ENCODE assay signal across 11 cellular contexts in the genomic region with DNA sequence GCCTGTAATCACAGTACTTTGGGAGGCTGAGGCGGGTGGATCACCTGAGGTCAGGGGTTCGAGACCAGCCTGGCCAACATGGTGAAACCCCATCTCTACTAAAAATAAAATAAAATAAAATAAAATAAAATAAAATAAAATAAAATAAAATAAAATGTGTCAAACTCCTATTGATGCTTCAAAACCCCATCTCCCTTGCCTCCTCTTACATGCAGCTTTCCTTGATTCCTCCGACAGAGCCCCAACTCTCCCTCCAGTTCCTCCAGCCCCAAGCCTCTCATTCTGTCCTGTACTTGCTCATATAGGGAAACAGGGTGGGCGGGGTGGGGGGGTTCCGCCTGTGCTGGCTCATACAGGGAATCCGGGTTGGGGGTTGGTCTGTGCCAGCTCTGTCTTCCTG. TPM values are rescaled to one million over a fixed set of nuclear protein-coding genes. Genes with fewer than 3 reads are reported as not detected.
DNase-seq lines count a peak whose midpoint lies in the region; ATAC-seq, FAIRE-seq and TF ChIP-seq lines count a peak whose summit lies in the region.
"Not testable (repeated sequence)": the region's sequence is repeated elsewhere in the genome, so short reads cannot be mapped to it uniquely, and the experiment has no call there.
"Had no signal": no experiment of that assay in that cellular context is flagged by ENCODE, and none has a peak within 500 bp of the region (broad histone marks: within the 10 kb centered on the region; RNA-seq: fewer than 3 reads in every experiment).

No MANE protein-coding gene starts in this region.

- peaks cover 0 to 20% of the 10 kb centered on the region in 2 donors for H3K36me3 Mint-ChIP-seq in CD4-positive, alpha-beta memory T cell
- not testable (repeated sequence) for H3K36me3 Mint-ChIP-seq in IgD-negative memory B cell; activated T-helper 1 cell treated with anti-CD3 and anti-CD28 coated beads, Interleukin-12 subunit alpha, Interleukin-12 subunit beta, Interleukin-2, Interleukin-4 antibody, amounts not matched to agents 30 ng/mL and 10 ng/mL and 1 ng/mL, durations not matched to agents 14 hours and 24 hours and 36 hours (ENCODE audit: low read depth); natural killer cell treated with Interleukin-12 subunit alpha and Interleukin-12 subunit beta and Interleukin-15 and Interleukin-18, amount 100 ng/mL, for 72 hours

- WGBS in K562 (ENCODE audit: insufficient coverage, low coverage, missing lambda C conversion rate), result 81% methylated on average over 6 of the region's 6 CpGs
- WGBS in smooth muscle cell (ENCODE audit: low lambda C conversion rate), result over 99% methylated on average over 6 of the region's 6 CpGs

- not testable (repeated sequence) for H3K9me3 Mint-ChIP-seq in CD4-positive, alpha-beta memory T cell; IgD-negative memory B cell; activated T-helper 1 cell treated with anti-CD3 and anti-CD28 coated beads, Interleukin-12 subunit alpha, Interleukin-12 subunit beta, Interleukin-2, Interleukin-4 antibody, amounts not matched to agents 30 ng/mL and 10 ng/mL and 1 ng/mL, durations not matched to agents 14 hours and 24 hours and 36 hours; natural killer cell treated with Interleukin-12 subunit alpha and Interleukin-12 subunit beta and Interleukin-15 and Interleukin-18, amount 100 ng/mL, for 72 hours

- peaks cover 8 to 32% (median 20%) of the 10 kb centered on the region in 4 donors for H3K4me1 Mint-ChIP-seq in CD4-positive, alpha-beta memory T cell
- H3K4me1 Mint-ChIP-seq in IgD-negative memory B cell, result peaks cover 6 to 11% (median 8%) of the 10 kb centered on the region in 3 donors
- H3K4me1 Mint-ChIP-seq in activated T-helper 1 cell treated with anti-CD3 and anti-CD28 coated beads, Interleukin-12 subunit alpha, Interleukin-12 subunit beta, Interleukin-2, Interleukin-4 antibody, amounts not matched to agents 30 ng/mL and 10 ng/mL and 1 ng/mL, durations not matched to agents 14 hours and 24 hours and 36 hours (ENCODE audit: low read depth), result peaks cover 17% of the 10 kb centered on the region
- H3K4me1 Mint-ChIP-seq in natural killer cell treated with Interleukin-12 subunit alpha and Interleukin-12 subunit beta and Interleukin-15 and Interleukin-18, amount 100 ng/mL, for 72 hours (ENCODE audit: low read depth in 2 of 2), result peaks cover 22 to 23% of the 10 kb centered on the region in 2 donors

- not testable (repeated sequence) for H3K9ac ChIP-seq in K562 (ENCODE audit: insufficient read depth in 1 of 2, low read depth in 2 of 2, low read length in 2 of 2); smooth muscle cell (ENCODE audit: low read depth)

- TF ChIP-seq RAD21 in K562 (CRISPR knock-in tag; conservative IDR thresholded peaks at IDR 0.05 in 1 of 2, IDR thresholded peaks at IDR 0.05 in 1 of 2), result not testable (repeated sequence)

- H3K4me1 ChIP-seq in CD4-positive, alpha-beta memory T cell (ENCODE audit: insufficient read depth, low read length), result peaks cover 31% of the 10 kb centered on the region
- peaks cover 15 to 73% of the 10 kb centered on the region in 2 experiments for H3K4me1 ChIP-seq in K562 (replicated peaks in 1 of 2; ENCODE audit: control insufficient read depth in 2 of 2, insufficient read depth in 2 of 2, low read length in 2 of 2)
- H3K4me1 ChIP-seq in left ventricle myocardium inferior, result peaks cover 69% of the 10 kb centered on the region
- peaks cover 13% of the 10 kb centered on the region for H3K4me1 ChIP-seq in smooth muscle cell (ENCODE audit: low read depth)

- peak overlapping the region in 4 of 8 donors; percentile 23 to 75 (median 52) for H3K4me3 Mint-ChIP-seq in CD4-positive, alpha-beta memory T cell
- peak overlapping the region in 3 of 4 donors; percentile 2 to 68 (median 58) for H3K4me3 Mint-ChIP-seq in IgD-negative memory B cell
- not testable (repeated sequence) for H3K4me3 Mint-ChIP-seq in activated T-helper 1 cell treated with anti-CD3 and anti-CD28 coated beads, Interleukin-12 subunit alpha, Interleukin-12 subunit beta, Interleukin-2, Interleukin-4 antibody, amounts not matched to agents 30 ng/mL and 10 ng/mL and 1 ng/mL, durations not matched to agents 14 hours and 24 hours and 36 hours
- H3K4me3 Mint-ChIP-seq in natural killer cell treated with Interleukin-12 subunit alpha and Interleukin-12 subunit beta and Interleukin-15 and Interleukin-18, amount 100 ng/mL, for 72 hours, result peak overlapping the region; percentile 34

- DNase-seq in CD4-positive, alpha-beta memory T cell; activated T-helper 1 cell treated with anti-CD3 and anti-CD28 coated beads, Interleukin-12 subunit alpha, Interleukin-12 subunit beta, Interleukin-2, Interleukin-4 antibody, amounts not matched to agents 30 ng/mL and 10 ng/mL and 1 ng/mL, durations not matched to agents 14 hours and 24 hours and 36 hours (ENCODE audit: low spot score); K562 (ENCODE audit: extremely low read depth in 1 of 4, low spot score in 3 of 4); left ventricle myocardium inferior; natural killer cell treated with Interleukin-12 subunit alpha and Interleukin-12 subunit beta and Interleukin-15 and Interleukin-18, amount 100 ng/mL, for 72 hours (ENCODE audit: low spot score); smooth muscle cell (lab: John Stamatoyannopoulos, UW; ENCODE audit: unreplicated experiment): not testable (repeated sequence)

- not testable (repeated sequence) for H3K36me3 ChIP-seq in CD4-positive, alpha-beta memory T cell (ENCODE audit: insufficient read depth, low read length); K562 (ENCODE audit: control insufficient read depth, insufficient read depth, low read length); left ventricle myocardium inferior; smooth muscle cell (ENCODE audit: low read depth)

- not testable (repeated sequence) for H3K9me1 ChIP-seq in K562 (ENCODE audit: control insufficient read depth, insufficient read depth, low read length)

- not testable (repeated sequence) for TF ChIP-seq EP300 in K562 (IDR thresholded peaks at IDR 0.05; ENCODE audit: low read length)

- POLR2A ChIA-PET in CD4-positive, alpha-beta memory T cell (lab: Charles Lee; ENCODE audit: partially characterized antibody), result interaction anchor here (1.1 to 21.2 kb wide), 7 partner anchors 14 to 244 kb away, joined by 3 to 1029 read pairs (median 6); a partner anchor contains a TSS
- POLR2A ChIA-PET in K562 (lab: Yijun Ruan, JAX), result interaction anchor here (0.8 to 8.5 kb wide), 4 partner anchors 15 to 244 kb away, joined by 3 to 176 read pairs (median 6); a partner anchor contains a TSS

- ATAC-seq in K562; natural killer cell treated with Interleukin-12 subunit alpha and Interleukin-12 subunit beta and Interleukin-15 and Interleukin-18, amount 100 ng/mL, for 72 hours: not testable (repeated sequence)

- intact Hi-C loops in CD4-positive, alpha-beta memory T cell (cut with micrococcal nuclease); activated T-helper 1 cell treated with anti-CD3 and anti-CD28 coated beads, Interleukin-12 subunit alpha, Interleukin-12 subunit beta, Interleukin-2, Interleukin-4 antibody, amounts not matched to agents 30 ng/mL and 10 ng/mL and 1 ng/mL, durations not matched to agents 14 hours and 24 hours and 36 hours (cut with micrococcal nuclease); K562 (cut with micrococcal nuclease): not testable (repeated sequence)
- intact Hi-C loops in left ventricle myocardium inferior (cut with micrococcal nuclease), result loop anchor here (5.0 kb wide), 1 partner anchor 77 kb away; a partner anchor contains a TSS

- in situ Hi-C loops in K562 (cut with MboI), result not testable (repeated sequence)

- H3K4me3 ChIP-seq in CD4-positive, alpha-beta memory T cell (ENCODE audit: low read length in 2 of 2); K562; left ventricle myocardium inferior; smooth muscle cell: not testable (repeated sequence)

- not testable (repeated sequence) for TF ChIP-seq CTCF in K562 (IDR thresholded peaks at IDR 0.05 in 2 of 3, conservative IDR thresholded peaks at IDR 0.05 in 1 of 3; ENCODE audit: insufficient read depth in 2 of 3, low read depth in 1 of 3, low read length in 3 of 3); left ventricle myocardium inferior (IDR thresholded peaks at IDR 0.05; ENCODE audit: borderline replicate concordance); smooth muscle cell (IDR thresholded peaks at IDR 0.05; ENCODE audit: borderline replicate concordance, insufficient read depth, poor library complexity, severe bottlenecking)

- peak overlapping the region in 4 of 7 donors; percentile 2 to 83 (median 60) for H3K27ac Mint-ChIP-seq in CD4-positive, alpha-beta memory T cell
- peak overlapping the region in 1 of 3 donors; percentile 77 for H3K27ac Mint-ChIP-seq in IgD-negative memory B cell
- H3K27ac Mint-ChIP-seq in activated T-helper 1 cell treated with anti-CD3 and anti-CD28 coated beads, Interleukin-12 subunit alpha, Interleukin-12 subunit beta, Interleukin-2, Interleukin-4 antibody, amounts not matched to agents 30 ng/mL and 10 ng/mL and 1 ng/mL, durations not matched to agents 14 hours and 24 hours and 36 hours, result peak overlapping the region; percentile 14
- H3K27ac Mint-ChIP-seq in natural killer cell treated with Interleukin-12 subunit alpha and Interleukin-12 subunit beta and Interleukin-15 and Interleukin-18, amount 100 ng/mL, for 72 hours, result not testable (repeated sequence)

- H3F3A ChIP-seq in smooth muscle cell (ENCODE audit: low read depth), result peaks cover 15% of the 10 kb centered on the region

- not testable (repeated sequence) for H3K27ac ChIP-seq in CD4-positive, alpha-beta memory T cell (ENCODE audit: low read depth, low read length)
- H3K27ac ChIP-seq in K562 (ENCODE audit: extremely low read depth, low read depth, low read length), result peak overlapping the region; percentile 98; the same call in 1 of the 3 replicates
- H3K27ac ChIP-seq in left ventricle myocardium inferior (replicated peaks), result peak overlapping the region; percentile 94
- peak overlapping the region; percentile 95 for H3K27ac ChIP-seq in smooth muscle cell (ENCODE audit: low read depth)

- CTCF ChIA-PET in CD4-positive, alpha-beta memory T cell (lab: Charles Lee; ENCODE audit: partially characterized antibody), result interaction anchor here (1.1 to 1.5 kb wide), 4 partner anchors 40 to 220 kb away, joined by 3 to 10 read pairs (median 4); no protein-coding TSS in a partner anchor
- CTCF ChIA-PET in K562 (lab: Yijun Ruan, JAX; ENCODE audit: low intra/inter-chr PET ratio), result not testable (repeated sequence)

- TF ChIP-seq POLR2A in K562 (conservative IDR thresholded peaks at IDR 0.05), result not testable (repeated sequence)

- not testable (repeated sequence) for H2AFZ ChIP-seq in K562 (ENCODE audit: low read depth, low read length); smooth muscle cell (ENCODE audit: low read depth)

- not testable (repeated sequence) for H3K27me3 ChIP-seq in CD4-positive, alpha-beta memory T cell (ENCODE audit: insufficient read depth, low read length); K562 (ENCODE audit: control insufficient read depth in 2 of 2, insufficient read depth in 2 of 2, low read length in 2 of 2); left ventricle myocardium inferior (ENCODE audit: low read depth); smooth muscle cell (ENCODE audit: low read depth)

- H3K4me2 ChIP-seq in K562 (ENCODE audit: insufficient read depth, low read length); smooth muscle cell: not testable (repeated sequence)

- BruUV-seq in K562 (replicated peaks; lab: Mats Ljungman, UMichigan), result not testable (repeated sequence)

- H3K9me3 ChIP-seq in CD4-positive, alpha-beta memory T cell (ENCODE audit: control insufficient read depth in 1 of 2, low read length in 2 of 2); K562 (replicated peaks; ENCODE audit: control insufficient read depth, insufficient read depth, low read depth, low read length); left ventricle myocardium inferior (replicated peaks); smooth muscle cell (replicated peaks; ENCODE audit: low read depth): not testable (repeated sequence)

- H3K79me2 ChIP-seq in K562 (ENCODE audit: control insufficient read depth, insufficient read depth, low read length) (peaks cover 46% of the 10 kb centered on the region), smooth muscle cell (ENCODE audit: low read depth) (peaks cover 47% of the 10 kb centered on the region)

- H4K20me1 ChIP-seq in K562 (replicated peaks; ENCODE audit: control insufficient read depth, insufficient read depth, low read length), result not testable (repeated sequence)
- H4K20me1 ChIP-seq in smooth muscle cell (ENCODE audit: low read depth), result peaks cover 41% of the 10 kb centered on the region

- not testable (repeated sequence) for FAIRE-seq in K562 (lab: Jason Lieb, UNC)

- not testable (repeated sequence) for H3K27me3 Mint-ChIP-seq in CD4-positive, alpha-beta memory T cell; IgD-negative memory B cell; activated T-helper 1 cell treated with anti-CD3 and anti-CD28 coated beads, Interleukin-12 subunit alpha, Interleukin-12 subunit beta, Interleukin-2, Interleukin-4 antibody, amounts not matched to agents 30 ng/mL and 10 ng/mL and 1 ng/mL, durations not matched to agents 14 hours and 24 hours and 36 hours (ENCODE audit: insufficient read depth); natural killer cell treated with Interleukin-12 subunit alpha and Interleukin-12 subunit beta and Interleukin-15 and Interleukin-18, amount 100 ng/mL, for 72 hours

RNA-seq across cellular contexts. Expression of a gene that starts 1.3 kb away (rescaled TPM):
- 100 to 1,000 TPM; 263 to 266 TPM for total RNA-seq in CD4-positive, alpha-beta memory T cell
- polyA plus RNA-seq in CD4-positive, alpha-beta memory T cell, result 100 to 1,000 TPM; 444 to 632 TPM
- polyA plus RNA-seq in IgD-negative memory B cell (596 TPM), K562 (2011; rRNA removed) (36.4 and 61.3 TPM in 2 replicates), K562 (2014; fragmentation: Illumina TruSeq; extraction: Trizol) (123 and 158 TPM in 2 replicates), K562 (2014; fragmentation: Nextera tagmentation; extraction: Ambion mirVana) (10 to 100 TPM; 12.1 to 12.8 TPM), K562 (2014; rRNA removed) (71.3 and 73.3 TPM in 2 replicates), smooth muscle cell (392 and 404 TPM in 2 replicates)
- 112 and 114 TPM in 2 replicates for total RNA-seq in activated T-helper 1 cell treated with anti-CD3 and anti-CD28 coated beads, Interleukin-12 subunit alpha, Interleukin-12 subunit beta, Interleukin-2, Interleukin-4 antibody, amounts not matched to agents 30 ng/mL and 10 ng/mL and 1 ng/mL, durations not matched to agents 14 hours and 24 hours and 36 hours
- total RNA-seq in K562 (2011; cell fraction: chromatin; rRNA removed; ENCODE audit: low replicate concordance), result 25.1 and 70.9 TPM in 2 replicates
- total RNA-seq in K562 (2011; cell fraction: nucleolus; rRNA removed), result 40.8 and 41.4 TPM in 2 replicates
- 34.4 and 52.1 TPM in 2 replicates for total RNA-seq in K562 (2011; cell fraction: nucleoplasm; rRNA removed)
- total RNA-seq in K562 (2014; rRNA removed) (82.3 and 124 TPM in 2 replicates), K562 (2014; rRNA removed; fragmentation: Illumina TruSeq; extraction: Trizol) (33.7 and 45.6 TPM in 2 replicates), K562 (2015; rRNA removed; fragmentation: Illumina TruSeq; extraction: Trizol) (52.7 and 54.9 TPM in 2 replicates), K562 (2021) (161 and 174 TPM in 2 replicates), left ventricle myocardium inferior (45.6 TPM), smooth muscle cell (150 and 155 TPM in 2 replicates)
- polyA plus RNA-seq in K562 (2011; cell fraction: cytosol; rRNA removed), result 82.9 and 105 TPM in 2 replicates
- polyA plus RNA-seq in K562 (2011; cell fraction: nucleus; rRNA removed), result 42.5 and 55.7 TPM in 2 replicates
- polyA plus RNA-seq in K562 (2012), result 82.7 and 152 TPM in 2 replicates
- polyA minus RNA-seq in K562 (2011; rRNA and poly(A)+ RNA removed), result 45.8 and 50.7 TPM in 2 replicates
- 132 and 161 TPM in 2 replicates for polyA minus RNA-seq in K562 (2011; cell fraction: cytosol; rRNA and poly(A)+ RNA removed)
- polyA minus RNA-seq in K562 (2011; cell fraction: nucleus; rRNA and poly(A)+ RNA removed), result 9.0 and 15.9 TPM in 2 replicates
- 100 to 1,000 TPM; 119 to 141 TPM for total RNA-seq in natural killer cell treated with Interleukin-12 subunit alpha and Interleukin-12 subunit beta and Interleukin-15 and Interleukin-18, amount 100 ng/mL, for 72 hours

RNA-seq across cellular contexts. Expression of a gene that starts 3.8 kb away (rescaled TPM):
- total RNA-seq in CD4-positive, alpha-beta memory T cell, result not detected
- not detected for polyA plus RNA-seq in CD4-positive, alpha-beta memory T cell
- polyA plus RNA-seq in IgD-negative memory B cell (not detected), K562 (2011; rRNA removed) (not detected in 2 replicates), K562 (2014; fragmentation: Illumina TruSeq; extraction: Trizol) (not detected in 2 replicates), K562 (2014; fragmentation: Nextera tagmentation; extraction: Ambion mirVana) (not detected), K562 (2014; rRNA removed) (not detected in 2 replicates), smooth muscle cell (not detected in 2 replicates)
- not detected in 2 replicates for total RNA-seq in activated T-helper 1 cell treated with anti-CD3 and anti-CD28 coated beads, Interleukin-12 subunit alpha, Interleukin-12 subunit beta, Interleukin-2, Interleukin-4 antibody, amounts not matched to agents 30 ng/mL and 10 ng/mL and 1 ng/mL, durations not matched to agents 14 hours and 24 hours and 36 hours
- total RNA-seq in K562 (2011; cell fraction: chromatin; rRNA removed; ENCODE audit: low replicate concordance), result not detected in 2 replicates
- not detected in 2 replicates for total RNA-seq in K562 (2011; cell fraction: nucleolus; rRNA removed)
- total RNA-seq in K562 (2011; cell fraction: nucleoplasm; rRNA removed), result not detected in 2 replicates
- total RNA-seq in K562 (2014; rRNA removed) (not detected in 2 replicates), K562 (2014; rRNA removed; fragmentation: Illumina TruSeq; extraction: Trizol) (not detected in 2 replicates), K562 (2015; rRNA removed; fragmentation: Illumina TruSeq; extraction: Trizol) (not detected in 2 replicates), K562 (2021) (not detected in 2 replicates), left ventricle myocardium inferior (not detected), smooth muscle cell (not detected in 2 replicates)
- not detected in 2 replicates for polyA plus RNA-seq in K562 (2011; cell fraction: cytosol; rRNA removed)
- polyA plus RNA-seq in K562 (2011; cell fraction: nucleus; rRNA removed), result not detected in 2 replicates
- not detected in 2 replicates for polyA plus RNA-seq in K562 (2012)
- polyA minus RNA-seq in K562 (2011; rRNA and poly(A)+ RNA removed), result under 0.01 TPM in 2 replicates
- polyA minus RNA-seq in K562 (2011; cell fraction: cytosol; rRNA and poly(A)+ RNA removed), result 667 TPM in 1 of 2 replicates, not detected in the other
- under 0.01 TPM in 1 of 2 replicates, not detected in the other for polyA minus RNA-seq in K562 (2011; cell fraction: nucleus; rRNA and poly(A)+ RNA removed)
- not detected for total RNA-seq in natural killer cell treated with Interleukin-12 subunit alpha and Interleukin-12 subunit beta and Interleukin-15 and Interleukin-18, amount 100 ng/mL, for 72 hours
- total RNA-seq: Daoy, H7, HT-29, MCF 10A had no signal

RNA-seq across cellular contexts. Expression of a gene that starts 4.2 kb away (rescaled TPM):
- 100 to 1,000 TPM; 315 to 329 TPM for total RNA-seq in CD4-positive, alpha-beta memory T cell
- 10 to 100 TPM; 40.5 to 75.9 TPM for polyA plus RNA-seq in CD4-positive, alpha-beta memory T cell
- polyA plus RNA-seq in IgD-negative memory B cell (82.6 TPM), K562 (2011; rRNA removed) (83.2 and 158 TPM in 2 replicates), K562 (2014; fragmentation: Illumina TruSeq; extraction: Trizol) (63.6 and 79.5 TPM in 2 replicates), K562 (2014; fragmentation: Nextera tagmentation; extraction: Ambion mirVana) (under 1 TPM; 0.52 to 0.57 TPM), K562 (2014; rRNA removed) (225 and 231 TPM in 2 replicates), smooth muscle cell (232 and 301 TPM in 2 replicates)
- 162 and 170 TPM in 2 replicates for total RNA-seq in activated T-helper 1 cell treated with anti-CD3 and anti-CD28 coated beads, Interleukin-12 subunit alpha, Interleukin-12 subunit beta, Interleukin-2, Interleukin-4 antibody, amounts not matched to agents 30 ng/mL and 10 ng/mL and 1 ng/mL, durations not matched to agents 14 hours and 24 hours and 36 hours
- total RNA-seq in K562 (2011; cell fraction: chromatin; rRNA removed; ENCODE audit: low replicate concordance), result 157 and 512 TPM in 2 replicates
- 498 and 541 TPM in 2 replicates for total RNA-seq in K562 (2011; cell fraction: nucleolus; rRNA removed)
- total RNA-seq in K562 (2011; cell fraction: nucleoplasm; rRNA removed), result 251 and 289 TPM in 2 replicates
- total RNA-seq in K562 (2014; rRNA removed) (135 and 169 TPM in 2 replicates), K562 (2014; rRNA removed; fragmentation: Illumina TruSeq; extraction: Trizol) (13.4 and 18.5 TPM in 2 replicates), K562 (2015; rRNA removed; fragmentation: Illumina TruSeq; extraction: Trizol) (59.7 and 60.9 TPM in 2 replicates), K562 (2021) (176 and 193 TPM in 2 replicates), left ventricle myocardium inferior (119 TPM), smooth muscle cell (112 and 133 TPM in 2 replicates)
- polyA plus RNA-seq in K562 (2011; cell fraction: cytosol; rRNA removed), result 163 and 311 TPM in 2 replicates
- 1,374 and 1,890 TPM in 2 replicates for polyA plus RNA-seq in K562 (2011; cell fraction: nucleus; rRNA removed)
- polyA plus RNA-seq in K562 (2012), result 118 and 187 TPM in 2 replicates
- 18.2 and 31.6 TPM in 2 replicates for polyA minus RNA-seq in K562 (2011; rRNA and poly(A)+ RNA removed)
- polyA minus RNA-seq in K562 (2011; cell fraction: cytosol; rRNA and poly(A)+ RNA removed), result 42.1 and 50.9 TPM in 2 replicates
- 105 and 111 TPM in 2 replicates for polyA minus RNA-seq in K562 (2011; cell fraction: nucleus; rRNA and poly(A)+ RNA removed)
- 100 to 1,000 TPM; 150 to 267 TPM for total RNA-seq in natural killer cell treated with Interleukin-12 subunit alpha and Interleukin-12 subunit beta and Interleukin-15 and Interleukin-18, amount 100 ng/mL, for 72 hours

RNA-seq across cellular contexts. Expression of a gene that starts 14.8 kb away (rescaled TPM):
- total RNA-seq in CD4-positive, alpha-beta memory T cell, result 100 to 1,000 TPM; 313 to 319 TPM
- 10 to 100 TPM; 10.7 to 11.2 TPM for polyA plus RNA-seq in CD4-positive, alpha-beta memory T cell
- polyA plus RNA-seq in IgD-negative memory B cell (21.4 TPM), K562 (2011; rRNA removed) (32.6 and 52.0 TPM in 2 replicates), K562 (2014; fragmentation: Illumina TruSeq; extraction: Trizol) (31.2 and 32.6 TPM in 2 replicates), K562 (2014; fragmentation: Nextera tagmentation; extraction: Ambion mirVana) (1 to 10 TPM; 2.3 to 3.0 TPM), K562 (2014; rRNA removed) (73.5 and 94.1 TPM in 2 replicates), smooth muscle cell (11.8 and 26.5 TPM in 2 replicates)
- total RNA-seq in activated T-helper 1 cell treated with anti-CD3 and anti-CD28 coated beads, Interleukin-12 subunit alpha, Interleukin-12 subunit beta, Interleukin-2, Interleukin-4 antibody, amounts not matched to agents 30 ng/mL and 10 ng/mL and 1 ng/mL, durations not matched to agents 14 hours and 24 hours and 36 hours, result 15.8 and 18.3 TPM in 2 replicates
- total RNA-seq in K562 (2011; cell fraction: chromatin; rRNA removed; ENCODE audit: low replicate concordance), result 266 and 789 TPM in 2 replicates
- 519 and 639 TPM in 2 replicates for total RNA-seq in K562 (2011; cell fraction: nucleolus; rRNA removed)
- total RNA-seq in K562 (2011; cell fraction: nucleoplasm; rRNA removed), result 258 and 297 TPM in 2 replicates
- total RNA-seq in K562 (2014; rRNA removed) (31.4 and 45.4 TPM in 2 replicates), K562 (2014; rRNA removed; fragmentation: Illumina TruSeq; extraction: Trizol) (8.9 and 12.7 TPM in 2 replicates), K562 (2015; rRNA removed; fragmentation: Illumina TruSeq; extraction: Trizol) (19.1 and 22.8 TPM in 2 replicates), K562 (2021) (90.0 and 96.1 TPM in 2 replicates), left ventricle myocardium inferior (9.3 TPM), smooth muscle cell (4.1 and 5.0 TPM in 2 replicates)
- 31.0 and 47.7 TPM in 2 replicates for polyA plus RNA-seq in K562 (2011; cell fraction: cytosol; rRNA removed)
- polyA plus RNA-seq in K562 (2011; cell fraction: nucleus; rRNA removed), result 504 and 724 TPM in 2 replicates
- polyA plus RNA-seq in K562 (2012), result 65.1 and 67.9 TPM in 2 replicates
- 13.1 and 14.8 TPM in 2 replicates for polyA minus RNA-seq in K562 (2011; rRNA and poly(A)+ RNA removed)
- polyA minus RNA-seq in K562 (2011; cell fraction: cytosol; rRNA and poly(A)+ RNA removed), result 24.3 and 51.6 TPM in 2 replicates
- 164 and 176 TPM in 2 replicates for polyA minus RNA-seq in K562 (2011; cell fraction: nucleus; rRNA and poly(A)+ RNA removed)
- 10 to 100 TPM; 53.7 to 69.9 TPM for total RNA-seq in natural killer cell treated with Interleukin-12 subunit alpha and Interleukin-12 subunit beta and Interleukin-15 and Interleukin-18, amount 100 ng/mL, for 72 hours

RNA-seq across cellular contexts. Expression of a gene that starts 24.9 kb away (rescaled TPM):
- total RNA-seq in CD4-positive, alpha-beta memory T cell, result not detected
- polyA plus RNA-seq in CD4-positive, alpha-beta memory T cell, result not detected
- polyA plus RNA-seq in IgD-negative memory B cell (not detected), K562 (2011; rRNA removed) (0.06 and 0.23 TPM in 2 replicates), K562 (2014; fragmentation: Illumina TruSeq; extraction: Trizol) (not detected in 2 replicates), K562 (2014; fragmentation: Nextera tagmentation; extraction: Ambion mirVana) (not detected), K562 (2014; rRNA removed) (0.15 and 0.19 TPM in 2 replicates), smooth muscle cell (1.2 and 3.6 TPM in 2 replicates)
- total RNA-seq in activated T-helper 1 cell treated with anti-CD3 and anti-CD28 coated beads, Interleukin-12 subunit alpha, Interleukin-12 subunit beta, Interleukin-2, Interleukin-4 antibody, amounts not matched to agents 30 ng/mL and 10 ng/mL and 1 ng/mL, durations not matched to agents 14 hours and 24 hours and 36 hours, result not detected in 2 replicates
- 0.32 and 0.88 TPM in 2 replicates for total RNA-seq in K562 (2011; cell fraction: chromatin; rRNA removed; ENCODE audit: low replicate concordance)
- total RNA-seq in K562 (2011; cell fraction: nucleolus; rRNA removed), result 1.3 and 2.9 TPM in 2 replicates
- 0.29 and 0.46 TPM in 2 replicates for total RNA-seq in K562 (2011; cell fraction: nucleoplasm; rRNA removed)
- total RNA-seq in K562 (2014; rRNA removed) (0.95 TPM in 1 of 2 replicates, not detected in the other), K562 (2014; rRNA removed; fragmentation: Illumina TruSeq; extraction: Trizol) (not detected in 2 replicates), K562 (2015; rRNA removed; fragmentation: Illumina TruSeq; extraction: Trizol) (not detected in 2 replicates), K562 (2021) (0.51 TPM in 1 of 2 replicates, not detected in the other), left ventricle myocardium inferior (not detected), smooth muscle cell (1.2 and 12.6 TPM in 2 replicates)
- 0.31 and 0.53 TPM in 2 replicates for polyA plus RNA-seq in K562 (2011; cell fraction: cytosol; rRNA removed)
- 2.2 and 2.5 TPM in 2 replicates for polyA plus RNA-seq in K562 (2011; cell fraction: nucleus; rRNA removed)
- 0.12 and 0.51 TPM in 2 replicates for polyA plus RNA-seq in K562 (2012)
- 0.06 TPM in 1 of 2 replicates, not detected in the other for polyA minus RNA-seq in K562 (2011; rRNA and poly(A)+ RNA removed)
- polyA minus RNA-seq in K562 (2011; cell fraction: cytosol; rRNA and poly(A)+ RNA removed), result not detected in 2 replicates
- 0.40 and 1.4 TPM in 2 replicates for polyA minus RNA-seq in K562 (2011; cell fraction: nucleus; rRNA and poly(A)+ RNA removed)
- total RNA-seq in natural killer cell treated with Interleukin-12 subunit alpha and Interleukin-12 subunit beta and Interleukin-15 and Interleukin-18, amount 100 ng/mL, for 72 hours, result not detected
- total RNA-seq: Daoy, HT-29, MCF 10A had no signal
